ENCODE assay signal across 16 cellular contexts in the genomic region with DNA sequence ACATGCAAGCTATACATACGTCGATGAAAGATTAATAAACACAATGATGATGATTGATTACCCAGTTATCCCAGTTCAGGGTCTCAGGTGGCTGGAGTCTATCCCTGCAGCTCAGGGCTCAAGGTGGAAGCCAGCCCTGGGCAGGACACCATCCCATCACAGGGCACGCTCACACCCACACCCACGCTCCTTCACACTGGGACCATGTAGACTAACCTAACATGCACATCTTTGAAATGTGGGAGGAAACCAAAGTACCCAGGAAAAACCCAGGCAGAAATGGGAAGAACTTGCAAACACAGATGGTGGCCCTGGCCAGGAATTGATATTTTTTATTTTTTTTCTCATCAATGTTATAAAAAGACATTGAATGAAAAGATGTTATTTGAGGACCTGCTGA.
DNase-seq lines count a peak whose midpoint lies in the region; ATAC-seq and TF ChIP-seq lines count a peak whose summit lies in the region.
"Had no signal": no experiment of that assay in that cellular context is flagged by ENCODE, and none has a peak within 500 bp of the region (broad histone marks: within the 10 kb centered on the region; RNA-seq: fewer than 3 reads in every experiment).

No MANE protein-coding gene starts in this region.

- peak overlapping the region; percentile 72 for H3K4me2 ChIP-seq in GM23248 (ENCODE audit: unreplicated experiment)
- H3K4me2 ChIP-seq in smooth muscle cell, result peak overlapping the region; percentile 10

- H3K27me3 ChIP-seq in GM23248 (replicated peaks; ENCODE audit: insufficient read depth) (no peaks in the 10 kb centered on the region), RWPE2 (ENCODE audit: insufficient read depth, poor library complexity, severe bottlenecking) (no peaks in the 10 kb centered on the region), esophagus squamous epithelium (no peaks in the 10 kb centered on the region), smooth muscle cell (ENCODE audit: low read depth) (no peaks in the 10 kb centered on the region), gastrocnemius medialis (no peaks in the 10 kb centered on the region)

- no peak for ATAC-seq in RWPE2 (ENCODE audit: low read depth)
- no peak for ATAC-seq in GM21825 (IDR thresholded peaks at IDR 0.05; ENCODE audit: unreplicated experiment)
- ATAC-seq in gastrocnemius medialis, result no peak
- no peak for ATAC-seq in GM18519 (IDR thresholded peaks at IDR 0.05; ENCODE audit: low FRiP score, unreplicated experiment)
- ATAC-seq: Panc1 had no signal

- no peak for DNase-seq in GM23248
- no peak for DNase-seq in RWPE2 (ENCODE audit: low spot score)
- DNase-seq in esophagus squamous epithelium (lab: John Stamatoyannopoulos, UW), result no peak
- no peak for DNase-seq in smooth muscle cell (lab: John Stamatoyannopoulos, UW; ENCODE audit: unreplicated experiment)
- DNase-seq in gastrocnemius medialis, result no peak
- DNase-seq: ACHN; CD4-positive, alpha-beta memory T cell; GF-D8; NCI-H1092 treated with DMSO at 0.1 percent for 48 hours; NCI-H1694; NCI-H446; NCI-H748 treated with DMSO at 0.1 percent for 48 hours; SIG-M5 had no signal

- H4K20me1 ChIP-seq in GM23248 (ENCODE audit: insufficient read depth) (no peaks in the 10 kb centered on the region), smooth muscle cell (ENCODE audit: low read depth) (no peaks in the 10 kb centered on the region)

- no peaks in the 10 kb centered on the region for H3K9me3 ChIP-seq in GM23248 (ENCODE audit: low read depth)
- H3K9me3 ChIP-seq in RWPE2 (ENCODE audit: severe bottlenecking), result no peaks in the 10 kb centered on the region
- H3K9me3 ChIP-seq in esophagus squamous epithelium, result no peaks in the 10 kb centered on the region
- no peaks in the 10 kb centered on the region for H3K9me3 ChIP-seq in smooth muscle cell (replicated peaks; ENCODE audit: low read depth)
- H3K9me3 ChIP-seq in gastrocnemius medialis, result no peaks in the 10 kb centered on the region

- H3K36me3 ChIP-seq in GM23248 (ENCODE audit: low read depth) (no peaks in the 10 kb centered on the region), RWPE2 (ENCODE audit: low read depth) (no peaks in the 10 kb centered on the region), esophagus squamous epithelium (no peaks in the 10 kb centered on the region), smooth muscle cell (ENCODE audit: low read depth) (no peaks in the 10 kb centered on the region), gastrocnemius medialis (no peaks in the 10 kb centered on the region)

- H3K9me2 ChIP-seq in GM23248 (ENCODE audit: insufficient read depth), result no peaks in the 10 kb centered on the region

- H2AFZ ChIP-seq in GM23248 (no peak overlapping the region), smooth muscle cell (ENCODE audit: low read depth) (no peak overlapping the region)

- in situ Hi-C loops in GM23248 (cut with MboI), result no loop called here
- in situ Hi-C loops in gastrocnemius medialis (cut with MboI; ENCODE audit: low sequenced_read_pairs in 4 of 4), result no loop called here

- TF ChIP-seq CTCF in RWPE2 (IDR thresholded peaks at IDR 0.05; ENCODE audit: poor library complexity, severe bottlenecking) (no peak), esophagus squamous epithelium (IDR thresholded peaks at IDR 0.05) (no peak), smooth muscle cell (IDR thresholded peaks at IDR 0.05; ENCODE audit: borderline replicate concordance, insufficient read depth, poor library complexity, severe bottlenecking) (no peak), gastrocnemius medialis (IDR thresholded peaks at IDR 0.05 in 4 of 5, conservative IDR thresholded peaks at IDR 0.05 in 1 of 5) (no peak)

- TF ChIP-seq POLR2A in esophagus squamous epithelium (IDR thresholded peaks at IDR 0.05) (no peak), gastrocnemius medialis (IDR thresholded peaks at IDR 0.05) (no peak)

- H3K9ac ChIP-seq in GM23248, result no peak overlapping the region
- no peak overlapping the region for H3K9ac ChIP-seq in smooth muscle cell (ENCODE audit: low read depth)

- H3K4me3 ChIP-seq in GM23248, result no peak overlapping the region; the same call in 1 of the 2 replicates
- H3K4me3 ChIP-seq in RWPE2 (ENCODE audit: severe bottlenecking), result no peak overlapping the region
- H3K4me3 ChIP-seq in esophagus squamous epithelium, result no peak overlapping the region
- no peak overlapping the region for H3K4me3 ChIP-seq in smooth muscle cell
- H3K4me3 ChIP-seq in gastrocnemius medialis, result no peak overlapping the region

- peaks cover 35% of the 10 kb centered on the region for H3F3A ChIP-seq in GM23248 (ENCODE audit: insufficient read depth)
- peaks cover 9% of the 10 kb centered on the region for H3F3A ChIP-seq in smooth muscle cell (ENCODE audit: low read depth)

- intact Hi-C loops in esophagus squamous epithelium (cut with DNase I), result no loop called here
- intact Hi-C loops in gastrocnemius medialis (cut with DNase I; ENCODE audit: low total_unique reads), result no loop called here

- H3K27ac ChIP-seq in GM23248 (peak overlapping the region; percentile 72), RWPE2 (ENCODE audit: poor library complexity, severe bottlenecking) (peak overlapping the region; percentile 37), esophagus squamous epithelium (peak overlapping the region; percentile 79 to 88 (median 82)), smooth muscle cell (ENCODE audit: low read depth) (no peak overlapping the region), gastrocnemius medialis (no peak overlapping the region)

- WGBS in GM23248 (ENCODE audit: low coverage in 1 of 2, low lambda C conversion rate in 2 of 2, missing lambda C conversion rate in 2 of 2), 2 experiments, result 94% methylated on average over 4 of the region's 4 CpGs
- 76 to 78% methylated on average over 4 of the region's 4 CpGs for WGBS in esophagus squamous epithelium, 2 donors
- 98% methylated on average over 4 of the region's 4 CpGs for WGBS in smooth muscle cell (ENCODE audit: low lambda C conversion rate)

- H3K4me1 ChIP-seq in GM23248 (ENCODE audit: insufficient read depth) (peaks cover 33% of the 10 kb centered on the region), RWPE2 (ENCODE audit: insufficient read depth, poor library complexity, severe bottlenecking) (peaks cover 19% of the 10 kb centered on the region), esophagus squamous epithelium (peaks cover 32 to 85% (median 49%) of the 10 kb centered on the region in 3 donors), smooth muscle cell (ENCODE audit: low read depth) (no peaks in the 10 kb centered on the region), gastrocnemius medialis (no peaks in the 10 kb centered on the region)

- H3K79me2 ChIP-seq in GM23248 (ENCODE audit: insufficient read depth) (no peaks in the 10 kb centered on the region), smooth muscle cell (ENCODE audit: low read depth) (no peaks in the 10 kb centered on the region)

Comparison
In these comparisons a context has a peak if more than half of its experiments do, and no peak if none do; other contexts are left out.
1. H3K27ac ChIP-seq: peak in GM23248 (single experiment), RWPE2 (single experiment) and esophagus squamous epithelium (4 of 4); none in smooth muscle cell (single experiment) and gastrocnemius medialis (0 of 4).